8 cellular contexts compared by ENCODE assay signal in the genomic region with DNA sequence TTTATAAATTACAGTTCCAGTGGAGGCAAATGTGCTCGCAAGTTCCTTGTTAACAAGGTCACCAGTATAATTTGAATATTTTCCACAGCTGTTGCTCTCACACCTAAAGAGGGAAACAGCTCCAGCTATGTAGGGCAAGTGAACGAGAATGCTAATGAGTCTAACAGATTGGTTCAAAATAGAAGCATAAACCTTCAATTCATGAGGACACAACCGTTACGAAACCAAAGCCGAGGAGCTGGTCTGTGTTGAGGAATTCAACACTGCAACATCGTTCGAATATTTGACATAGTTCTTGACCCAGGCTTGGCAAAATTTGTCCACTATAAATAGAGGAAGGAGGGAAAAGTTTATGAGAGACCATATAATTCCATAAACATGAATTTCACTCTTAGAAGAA.
DNase-seq lines count a peak whose midpoint lies in the region; ATAC-seq and TF ChIP-seq lines count a peak whose summit lies in the region.

No MANE protein-coding gene starts in this region.

- peak; percentile 93 for DNase-seq in choroid plexus epithelial cell (ENCODE audit: low read depth)
- no peak for DNase-seq in sciatic nerve (ENCODE audit: low spot score)
- no peak for DNase-seq in HuH-7 (ENCODE audit: low spot score)
- DNase-seq in RWPE1 (ENCODE audit: low spot score) = no peak
- no peak for DNase-seq in activated T-cell treated with anti-CD3 and anti-CD28 coated beads, Interleukin-2, amount 50 U/mL, for 72 hours
- no peak for DNase-seq in SIG-M5 (lab: John Stamatoyannopoulos, UW)

- no peaks in the 10 kb centered on the region for H3K27me3 Mint-ChIP-seq in activated T-cell treated with anti-CD3 and anti-CD28 coated beads, Interleukin-2, amount 50 U/mL, for 72 hours (ENCODE audit: low read depth)

- peaks cover 10 to 11% of the 10 kb centered on the region in 2 donors for H3K36me3 Mint-ChIP-seq in activated T-cell treated with anti-CD3 and anti-CD28 coated beads, Interleukin-2, amount 50 U/mL, for 72 hours (ENCODE audit: insufficient read depth in 2 of 2)

- no peak overlapping the region for H3K4me3 ChIP-seq in choroid plexus epithelial cell (ENCODE audit: low read depth, low read length)

- ATAC-seq in GM18907 (IDR thresholded peaks at IDR 0.05; ENCODE audit: unreplicated experiment) = peak; percentile 48
- ATAC-seq in HG03108 (IDR thresholded peaks at IDR 0.05; ENCODE audit: unreplicated experiment) = peak; percentile 47
- ATAC-seq in sciatic nerve = peak; percentile 71
- no peak for ATAC-seq in activated T-cell treated with anti-CD3 and anti-CD28 coated beads, Interleukin-2, amount 50 U/mL, for 72 hours (replicated peaks in 1 of 2)

- TF ChIP-seq CTCF in choroid plexus epithelial cell (conservative IDR thresholded peaks at IDR 0.05; ENCODE audit: low read depth, low read length) = no peak
- TF ChIP-seq CTCF in RWPE1 (conservative IDR thresholded peaks at IDR 0.05; ENCODE audit: low read depth) = no peak

- H3K27ac Mint-ChIP-seq in activated T-cell treated with anti-CD3 and anti-CD28 coated beads, Interleukin-2, amount 50 U/mL, for 72 hours = no peak overlapping the region

- peaks cover 23% of the 10 kb centered on the region for H3K4me1 Mint-ChIP-seq in activated T-cell treated with anti-CD3 and anti-CD28 coated beads, Interleukin-2, amount 50 U/mL, for 72 hours (ENCODE audit: low read depth)

- CTCF ChIA-PET in RWPE1 (lab: Yijun Ruan, JAX) = interaction anchor here (0.7 kb wide), 1 partner anchor 803 kb away, joined by 3 read pairs; no protein-coding TSS in a partner anchor

- POLR2A ChIA-PET in RWPE1 (lab: Yijun Ruan, JAX; ENCODE audit: low non-redundant PET) = no interaction called here

- intact Hi-C loops in sciatic nerve (cut with DNase I) = no loop called here

- H3K9me3 Mint-ChIP-seq in activated T-cell treated with anti-CD3 and anti-CD28 coated beads, Interleukin-2, amount 50 U/mL, for 72 hours = peaks cover 6 to 9% of the 10 kb centered on the region in 2 donors

- H3K27ac ChIP-seq in RWPE1 = no peak overlapping the region

- H3K4me3 Mint-ChIP-seq in activated T-cell treated with anti-CD3 and anti-CD28 coated beads, Interleukin-2, amount 50 U/mL, for 72 hours = peak overlapping the region in 1 of 2 donors; percentile 61

Comparison
In these comparisons a context has a peak if more than half of its experiments do, and no peak if none do; other contexts are left out.
1. ATAC-seq: peak in GM18907 (single experiment), HG03108 (single experiment) and sciatic nerve (single experiment); none in activated T-cell treated with anti-CD3 and anti-CD28 coated beads, Interleukin-2, amount 50 U/mL, for 72 hours (0 of 2).